Comparison of ENCODE assay signal across 8 cellular contexts in the genomic region with DNA sequence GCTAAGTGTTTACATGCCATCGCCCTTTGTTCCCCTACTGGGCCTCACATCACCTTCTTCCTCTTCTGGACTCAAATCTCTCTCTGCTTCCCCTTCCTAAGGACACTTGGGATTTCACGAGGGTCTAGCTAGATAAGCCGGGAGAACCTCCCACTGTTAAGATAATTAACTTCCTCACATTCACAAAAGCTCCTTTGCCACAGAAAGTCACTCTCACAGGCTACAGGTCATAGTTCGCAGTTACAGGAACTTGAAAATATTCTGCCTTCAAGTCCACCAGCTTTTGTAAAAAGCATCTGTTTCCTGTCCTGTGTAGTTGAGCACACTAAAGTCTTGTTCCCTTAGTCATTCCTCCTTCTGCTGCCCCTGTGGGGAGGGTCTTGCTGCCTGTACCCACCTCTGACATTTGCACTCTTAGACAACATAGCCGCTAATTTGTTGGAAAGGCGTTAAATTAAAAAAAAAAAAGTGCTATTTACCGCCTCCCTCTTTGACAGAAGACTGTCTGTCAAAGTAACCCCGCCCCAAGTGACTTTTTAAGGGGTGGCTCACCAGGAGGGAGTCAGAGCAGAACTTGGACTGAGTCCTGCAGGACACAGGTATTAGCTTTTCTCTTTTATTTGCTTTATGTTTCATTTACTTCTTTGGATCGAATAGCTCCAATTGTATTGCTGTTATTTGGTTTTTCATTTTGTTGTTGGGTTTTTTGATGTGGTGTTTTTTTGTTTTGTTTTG. TPM values are rescaled to one million over a fixed set of nuclear protein-coding genes. Genes with fewer than 3 reads are reported as not detected.
DNase-seq lines count a peak whose midpoint lies in the region; ATAC-seq and TF ChIP-seq lines count a peak whose summit lies in the region.

No MANE protein-coding gene starts in this region.

- H3K4me3 Mint-ChIP-seq in natural killer cell treated with Interleukin-12 subunit alpha and Interleukin-12 subunit beta and Interleukin-15 and Interleukin-18, amount 100 ng/mL, for 72 hours, result peak overlapping the region; percentile 98

- H3K27me3 Mint-ChIP-seq in natural killer cell treated with Interleukin-12 subunit alpha and Interleukin-12 subunit beta and Interleukin-15 and Interleukin-18, amount 100 ng/mL, for 72 hours, result no peaks in the 10 kb centered on the region

- no peaks in the 10 kb centered on the region for H3K9me3 Mint-ChIP-seq in natural killer cell treated with Interleukin-12 subunit alpha and Interleukin-12 subunit beta and Interleukin-15 and Interleukin-18, amount 100 ng/mL, for 72 hours

- no peaks in the 10 kb centered on the region for H3K4me1 ChIP-seq in adrenal gland (replicated peaks in 1 of 2)

- no peak for DNase-seq in Right ventricle myocardium superior
- no peak for DNase-seq in cardiac septum (ENCODE audit: low spot score)
- peak; percentile 70 for DNase-seq in SKM-1 treated with dmso at 0.1 percent for 144 hours (lab: John Stamatoyannopoulos, UW; ENCODE audit: unreplicated experiment)
- DNase-seq in adrenal gland, result peak in 2 of 7 donors; percentile 21 to 24
- DNase-seq in natural killer cell treated with Interleukin-12 subunit alpha and Interleukin-12 subunit beta and Interleukin-15 and Interleukin-18, amount 100 ng/mL, for 72 hours (ENCODE audit: low spot score), result no peak
- DNase-seq in NCI-H748 treated with DMSO at 0.1 percent for 48 hours (lab: John Stamatoyannopoulos, UW), result no peak
- no peak for DNase-seq in NCI-H146 treated with DMSO at 0.1 percent for 48 hours (lab: John Stamatoyannopoulos, UW; ENCODE audit: unreplicated experiment)
- DNase-seq in AG20443 (ENCODE audit: low spot score), result no peak

- peak overlapping the region in 4 of 5 donors; percentile 51 to 66 (median 56) for H3K27ac ChIP-seq in adrenal gland

- H3K36me3 Mint-ChIP-seq in natural killer cell treated with Interleukin-12 subunit alpha and Interleukin-12 subunit beta and Interleukin-15 and Interleukin-18, amount 100 ng/mL, for 72 hours, result peaks cover 14% of the 10 kb centered on the region

- intact Hi-C loops in Right ventricle myocardium superior (cut with DNase I), result no loop called here
- intact Hi-C loops in cardiac septum (cut with DNase I), result no loop called here
- intact Hi-C loops in adrenal gland (cut with DNase I), result no loop called here

- H3K4me3 ChIP-seq in adrenal gland, result peak overlapping the region in 1 of 4 donors; percentile 3

- WGBS in adrenal gland, 4 donors, result 39 to 45% (median 42%) methylated on average over 9 of the region's 9 CpGs

- peak; percentile 25 for ATAC-seq in Right ventricle myocardium superior (ENCODE audit: poor library complexity)
- ATAC-seq in natural killer cell treated with Interleukin-12 subunit alpha and Interleukin-12 subunit beta and Interleukin-15 and Interleukin-18, amount 100 ng/mL, for 72 hours, result peak; percentile 79 to 86

- peak overlapping the region; percentile 93 to 97 for H3K27ac Mint-ChIP-seq in natural killer cell treated with Interleukin-12 subunit alpha and Interleukin-12 subunit beta and Interleukin-15 and Interleukin-18, amount 100 ng/mL, for 72 hours

- peaks cover 0 to under 1% (median 0%) of the 10 kb centered on the region in 3 donors for H3K9me3 ChIP-seq in adrenal gland (replicated peaks in 1 of 3)

- H3K27me3 ChIP-seq in adrenal gland, result peaks cover 15% of the 10 kb centered on the region

- H3K36me3 ChIP-seq in adrenal gland (replicated peaks in 1 of 2), result no peaks in the 10 kb centered on the region

- peaks cover 60 to 83% of the 10 kb centered on the region in 2 donors for H3K4me1 Mint-ChIP-seq in natural killer cell treated with Interleukin-12 subunit alpha and Interleukin-12 subunit beta and Interleukin-15 and Interleukin-18, amount 100 ng/mL, for 72 hours (ENCODE audit: low read depth in 2 of 2)

- TF ChIP-seq POLR2A in adrenal gland (IDR thresholded peaks at IDR 0.05), result peak in 1 of 2 donors; percentile 44

- TF ChIP-seq CTCF in adrenal gland (IDR thresholded peaks at IDR 0.05), result no peak

RNA-seq across cellular contexts. Expression of a gene that starts 26.8 kb away (rescaled TPM):
- 0.86 TPM for total RNA-seq in Right ventricle myocardium superior
- total RNA-seq in cardiac septum, result 0.27 TPM
- 1 to 10 TPM in 7 of 8 donors, not detected in 1; 1.2 to 4.7 (median 2.9) TPM for total RNA-seq in adrenal gland
- 1 to 10 TPM; 1.2 to 1.7 (median 1.5) TPM for polyA plus RNA-seq in adrenal gland
- total RNA-seq in natural killer cell treated with Interleukin-12 subunit alpha and Interleukin-12 subunit beta and Interleukin-15 and Interleukin-18, amount 100 ng/mL, for 72 hours, result 10 to 100 TPM in 1 of 2 donors, 1 to 10 TPM in 1; 9.7 to 20.6 TPM
